Comparison of ENCODE assay signal across 14 cellular contexts in genomic region chr2:60808330-60808801, GRCh38. TPM values are rescaled to one million over a fixed set of nuclear protein-coding genes. Genes with fewer than 3 reads are reported as not detected.
DNase-seq lines count a peak whose midpoint lies in the region; ATAC-seq and TF ChIP-seq lines count a peak whose summit lies in the region.
"Had no signal": no experiment of that assay in that cellular context is flagged by ENCODE, and none has a peak within 500 bp of the region (broad histone marks: within the 10 kb centered on the region; RNA-seq: fewer than 3 reads in every experiment).

No MANE protein-coding gene starts in this region.

- CTCF ChIA-PET in activated B cell treated with CpG ODN at 0.5 μM for 24 hours (lab: Charles Lee), result interaction anchor here (0.9 to 4.3 kb wide), 4 partner anchors 10 to 191 kb away, joined by 6 to 39 read pairs (median 20); partner anchors contain the start of gene REL

- no peaks in the 10 kb centered on the region for H3K36me3 ChIP-seq in right atrium auricular region
- no peaks in the 10 kb centered on the region for H3K36me3 ChIP-seq in testis (ENCODE audit: low read depth, missing control alignments)

- H3K27ac Mint-ChIP-seq in activated B cell treated with CpG ODN at 0.5 μM for 24 hours, result peak overlapping the region; percentile 93

- H3K4me3 Mint-ChIP-seq in activated B cell treated with CpG ODN at 0.5 μM for 24 hours, result no peak overlapping the region

- ATAC-seq in right cardiac atrium, result no peak
- ATAC-seq in activated B cell treated with CpG ODN at 0.5 μM for 24 hours (ENCODE audit: low read depth), result no peak
- ATAC-seq in HG02981 (IDR thresholded peaks at IDR 0.05; ENCODE audit: unreplicated experiment), result no peak
- ATAC-seq in HG03469 (IDR thresholded peaks at IDR 0.05; ENCODE audit: unreplicated experiment), result no peak
- no peak for ATAC-seq in HG03439 (IDR thresholded peaks at IDR 0.05; ENCODE audit: unreplicated experiment)
- ATAC-seq: SK-N-SH treated with all-trans-retinoic acid at 6 μM for 48 hours had no signal

- 85% methylated on average over 16 of the region's 16 CpGs for WGBS in right cardiac atrium
- 55 to 79% methylated on average over 16 of the region's 16 CpGs for WGBS in testis, 2 donors

- H3K9me3 ChIP-seq in right atrium auricular region, result no peaks in the 10 kb centered on the region
- no peaks in the 10 kb centered on the region for H3K9me3 ChIP-seq in right cardiac atrium (ENCODE audit: control insufficient read depth, low read length)
- no peaks in the 10 kb centered on the region for H3K9me3 ChIP-seq in testis

- no peaks in the 10 kb centered on the region for H3K27me3 Mint-ChIP-seq in activated B cell treated with CpG ODN at 0.5 μM for 24 hours
- H3K27me3 Mint-ChIP-seq: activated naive CD4-positive, alpha-beta T cell treated with anti-CD3 and anti-CD28 coated beads, Interleukin-2, amount 50 U/mL, for 24 hours; progenitor cell of endocrine pancreas had no signal

- DNase-seq in right atrium auricular region (ENCODE audit: low spot score) (peak; percentile 47), right cardiac atrium (no peak), activated B cell treated with CpG ODN at 0.5 μM for 24 hours (no peak), globus pallidus (ENCODE audit: low spot score) (peak; percentile 24), testis (peak; percentile 35)
- DNase-seq: NCI-H1694 treated with DMSO at 0.1 percent for 48 hours; NCI-H524; stimulated activated CD4-positive, alpha-beta T cell treated with anti-CD3 and anti-CD28 coated beads, Interleukin-12 subunit alpha, Interleukin-12 subunit beta, amount 100 ng/mL, for 4 hours had no signal

- POLR2A ChIA-PET in activated B cell treated with CpG ODN at 0.5 μM for 24 hours (lab: Charles Lee), result interaction anchor here (0.9 to 5.5 kb wide), 8 partner anchors 10 to 184 kb away, joined by 3 to 162 read pairs (median 8); partner anchors contain the start of gene REL

- H3K4me1 ChIP-seq in right atrium auricular region (peaks cover 0 to 7% of the 10 kb centered on the region in 2 donors), right cardiac atrium (ENCODE audit: control insufficient read depth, insufficient read depth, low read length) (peaks cover 2% of the 10 kb centered on the region), testis (peaks cover 9% of the 10 kb centered on the region)

- H3K4me1 Mint-ChIP-seq in activated B cell treated with CpG ODN at 0.5 μM for 24 hours, result peaks cover 54% of the 10 kb centered on the region

- H3K36me3 Mint-ChIP-seq in activated B cell treated with CpG ODN at 0.5 μM for 24 hours (ENCODE audit: low read depth), result peaks cover 5% of the 10 kb centered on the region

- H3K27me3 ChIP-seq in right atrium auricular region (no peaks in the 10 kb centered on the region), right cardiac atrium (ENCODE audit: control insufficient read depth, insufficient read depth) (no peaks in the 10 kb centered on the region), testis (no peaks in the 10 kb centered on the region)

- TF ChIP-seq CTCF in right atrium auricular region (IDR thresholded peaks at IDR 0.05) (no peak), activated B cell treated with CpG ODN at 0.5 μM for 24 hours (IDR thresholded peaks at IDR 0.05) (no peak), testis (IDR thresholded peaks at IDR 0.05) (no peak)

- no peaks in the 10 kb centered on the region for H3K9me3 Mint-ChIP-seq in activated B cell treated with CpG ODN at 0.5 μM for 24 hours
- H3K9me3 Mint-ChIP-seq: activated naive CD4-positive, alpha-beta T cell treated with anti-CD3 and anti-CD28 coated beads, Interleukin-2, amount 50 U/mL, for 24 hours had no signal

- intact Hi-C loops in right cardiac atrium (cut with DNase I) (loop anchor here in 1 of 4 donors (10.0 kb wide), 1 partner anchor 186 kb away; no protein-coding TSS in a partner anchor), activated B cell treated with CpG ODN at 0.5 μM for 24 hours (cut with micrococcal nuclease) (no loop called here), testis (cut with DNase I; ENCODE audit: low total_unique reads) (no loop called here)

- no peak for TF ChIP-seq POLR2A in testis (IDR thresholded peaks at IDR 0.05)

- no peak overlapping the region for H3K27ac ChIP-seq in right atrium auricular region
- H3K27ac ChIP-seq in right cardiac atrium (ENCODE audit: low read length), result no peak overlapping the region
- no peak overlapping the region for H3K27ac ChIP-seq in testis

- H3K4me3 ChIP-seq in right atrium auricular region (no peak overlapping the region), right cardiac atrium (ENCODE audit: low read length) (no peak overlapping the region), testis (no peak overlapping the region)

RNA-seq across cellular contexts. Expression of gene PAPOLG, which starts 52.3 kb away (rescaled TPM):
- total RNA-seq in right atrium auricular region (10 to 100 TPM in 1 of 2 donors, 1 to 10 TPM in 1; 9.4 to 10.6 TPM), right cardiac atrium (1 to 10 TPM; 8.3 to 9.6 (median 9.2) TPM), activated B cell treated with CpG ODN at 0.5 μM for 24 hours (20.3 and 20.5 TPM in 2 replicates), testis (10 to 100 TPM; 17.2 to 17.6 TPM)
- polyA plus RNA-seq in right cardiac atrium (4.5 TPM), testis (ENCODE audit: insufficient read depth, low read depth, low replicate concordance) (19.0 TPM)

Comparison
In these comparisons a context has a peak if more than half of its experiments do, and no peak if none do; other contexts are left out.
1. DNase-seq: peak in right atrium auricular region (single experiment), globus pallidus (single experiment) and testis (single experiment); none in right cardiac atrium (0 of 3) and activated B cell treated with CpG ODN at 0.5 μM for 24 hours (single experiment).